9 cellular contexts compared by ENCODE assay signal in the genomic region with DNA sequence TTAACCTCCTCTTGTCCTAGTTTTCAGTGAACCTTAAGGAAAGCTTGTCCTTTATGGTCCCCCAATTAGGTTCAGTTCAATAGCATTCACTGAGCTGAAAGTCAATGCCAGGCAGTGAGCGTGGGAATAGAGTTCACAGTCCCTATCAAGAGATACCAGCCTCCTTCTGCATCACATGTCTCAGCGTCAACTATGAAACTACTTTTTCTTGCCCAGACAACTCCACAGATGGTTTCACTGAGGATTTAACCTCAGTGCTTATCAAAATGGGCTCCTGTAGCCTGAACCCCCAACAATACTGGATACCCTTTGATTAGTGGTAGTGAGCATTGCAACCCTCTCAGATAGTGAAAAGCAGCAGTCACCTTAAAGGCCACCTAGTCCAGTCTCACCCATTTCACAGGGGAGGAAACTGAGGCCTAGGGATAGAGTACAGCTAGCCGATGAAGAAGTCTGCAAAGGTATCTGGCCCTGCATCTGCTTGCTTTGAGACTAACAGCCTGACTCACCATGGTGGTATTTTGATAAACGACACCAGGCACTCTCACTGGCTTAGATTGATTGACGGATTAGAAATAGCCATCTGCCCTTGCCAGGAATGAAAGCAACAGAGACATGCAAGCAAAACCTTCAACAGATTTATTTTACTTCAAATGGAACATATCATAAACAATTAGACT. TPM values are rescaled to one million over a fixed set of nuclear protein-coding genes. Genes with fewer than 3 reads are reported as not detected.
DNase-seq lines count a peak whose midpoint lies in the region; ATAC-seq and TF ChIP-seq lines count a peak whose summit lies in the region.
"Had no signal": no experiment of that assay in that cellular context is flagged by ENCODE, and none has a peak within 500 bp of the region (broad histone marks: within the 10 kb centered on the region; RNA-seq: fewer than 3 reads in every experiment).

No MANE protein-coding gene starts in this region.

- H3K79me2 ChIP-seq in OCI-LY1 (ENCODE audit: insufficient read depth, low read length): peaks cover 32% of the 10 kb centered on the region

- H3K4me2 ChIP-seq in OCI-LY1 (ENCODE audit: low read length): peak overlapping the region; percentile 35; the same call in 1 of the 2 replicates
- peak overlapping the region; percentile 86 for H3K4me2 ChIP-seq in skeletal muscle satellite cell (ENCODE audit: low read length)

- peak; percentile 14 for ATAC-seq in GM18858 (IDR thresholded peaks at IDR 0.05; ENCODE audit: unreplicated experiment)
- no peak for ATAC-seq in HG03196 (IDR thresholded peaks at IDR 0.05; ENCODE audit: unreplicated experiment)
- ATAC-seq in GM18861 (IDR thresholded peaks at IDR 0.05; ENCODE audit: unreplicated experiment): no peak

- H3K9me2 ChIP-seq in OCI-LY1 (ENCODE audit: low read depth, low read length): no peaks in the 10 kb centered on the region

- peaks cover 81% of the 10 kb centered on the region for H3K4me1 ChIP-seq in OCI-LY1 (ENCODE audit: insufficient read depth, low read length, severe bottlenecking)
- H3K4me1 ChIP-seq in colonic mucosa: peaks cover 18% of the 10 kb centered on the region
- peaks cover 58% of the 10 kb centered on the region for H3K4me1 ChIP-seq in skeletal muscle satellite cell (ENCODE audit: control insufficient read depth, insufficient read depth, low read length)
- peaks cover 13% of the 10 kb centered on the region for H3K4me1 ChIP-seq in ovary (ENCODE audit: insufficient read depth)

- H3K9me3 ChIP-seq in OCI-LY1 (ENCODE audit: low read length) (no peaks in the 10 kb centered on the region), colonic mucosa (no peaks in the 10 kb centered on the region), skeletal muscle satellite cell (replicated peaks; ENCODE audit: low read length) (no peaks in the 10 kb centered on the region), ovary (no peaks in the 10 kb centered on the region)

- H2AFZ ChIP-seq in OCI-LY1 (ENCODE audit: low read length): no peak overlapping the region; the same call in 1 of the 2 replicates

- no peaks in the 10 kb centered on the region for H3K27me3 ChIP-seq in OCI-LY1 (ENCODE audit: insufficient read depth, low read length)
- no peaks in the 10 kb centered on the region for H3K27me3 ChIP-seq in colonic mucosa
- no peaks in the 10 kb centered on the region for H3K27me3 ChIP-seq in skeletal muscle satellite cell (ENCODE audit: control insufficient read depth, insufficient read depth, low read length)
- no peaks in the 10 kb centered on the region for H3K27me3 ChIP-seq in ovary

- TF ChIP-seq POLR2A in ovary (IDR thresholded peaks at IDR 0.05): no peak

- H3K4me3 ChIP-seq in OCI-LY1 (ENCODE audit: low read depth, low read length, poor library complexity, severe bottlenecking) (no peak overlapping the region), colonic mucosa (no peak overlapping the region), skeletal muscle satellite cell (ENCODE audit: low read length) (no peak overlapping the region), ovary (no peak overlapping the region)
- H3K4me3 ChIP-seq: SK-N-MC had no signal

- peak overlapping the region; percentile 20; the same call in 1 of the 2 replicates for H3K9ac ChIP-seq in OCI-LY1 (ENCODE audit: low read length)
- peak overlapping the region in 1 of 2 donors; percentile 13 for H3K9ac ChIP-seq in colonic mucosa (ENCODE audit: low read depth in 2 of 2, low read length in 2 of 2)
- H3K9ac ChIP-seq in skeletal muscle satellite cell (ENCODE audit: low read depth, low read length): no peak overlapping the region

- no peaks in the 10 kb centered on the region for H4K20me1 ChIP-seq in OCI-LY1 (ENCODE audit: insufficient read depth, low read length)

- WGBS in ovary, 3 donors: 75 to 91% (median 78%) methylated on average over 5 of the region's 5 CpGs

- intact Hi-C loops in colonic mucosa (cut with DNase I) (no loop called here), ovary (cut with DNase I) (no loop called here)

- TF ChIP-seq EP300 in ovary (IDR thresholded peaks at IDR 0.05): no peak

- no peak for DNase-seq in colonic mucosa
- DNase-seq in NOMO-1 (lab: John Stamatoyannopoulos, UW; ENCODE audit: unreplicated experiment in 2 of 2): no peak
- no peak for DNase-seq in ovary

- H3K27ac ChIP-seq in OCI-LY1 (ENCODE audit: low read depth, low read length, poor library complexity, severe bottlenecking) (peak overlapping the region; percentile 89), colonic mucosa (peak overlapping the region; percentile 95), ovary (no peak overlapping the region)
- H3K27ac ChIP-seq: SK-N-MC had no signal

- H3F3A ChIP-seq in OCI-LY1 (ENCODE audit: insufficient read depth, low read length): 0 out of 2 replicates have a peak, but pooled peaks cover 8% of the 10 kb centered on the region

- peaks cover 4% of the 10 kb centered on the region; the same call in 1 of the 2 replicates for H3K36me3 ChIP-seq in OCI-LY1 (ENCODE audit: insufficient read depth, low read length)
- H3K36me3 ChIP-seq in colonic mucosa: no peaks in the 10 kb centered on the region
- no peaks in the 10 kb centered on the region for H3K36me3 ChIP-seq in skeletal muscle satellite cell (ENCODE audit: insufficient read depth, low read length)
- H3K36me3 ChIP-seq in ovary: no peaks in the 10 kb centered on the region

- TF ChIP-seq CTCF in OCI-LY1 (IDR thresholded peaks at IDR 0.05; ENCODE audit: low read length) (no peak), colonic mucosa (IDR thresholded peaks at IDR 0.05) (no peak), ovary (IDR thresholded peaks at IDR 0.05) (no peak)

RNA-seq across cellular contexts. Expression of a gene that starts 1.6 kb away (rescaled TPM):
- total RNA-seq in colonic mucosa (10 to 100 TPM; 57.4 to 59.0 TPM), ovary (10 to 100 TPM; 43.7 to 54.9 (median 49.5) TPM)
- total RNA-seq in skeletal muscle satellite cell (2012; rRNA removed): 44.1 and 56.8 TPM in 2 replicates
- polyA plus RNA-seq in ovary: 10 to 100 TPM; 34.7 to 42.9 TPM

RNA-seq across cellular contexts. Expression of a gene that starts 3.0 kb away (rescaled TPM):
- total RNA-seq in colonic mucosa (100 to 1,000 TPM in 1 of 2 donors, 10 to 100 TPM in 1; 77.8 to 156 TPM), ovary (100 to 1,000 TPM in 1 of 7 donors, 10 to 100 TPM in 6; 59.0 to 114 (median 77.4) TPM)
- total RNA-seq in skeletal muscle satellite cell (2012; rRNA removed): 69.2 and 73.0 TPM in 2 replicates
- polyA plus RNA-seq in ovary: 100 to 1,000 TPM in 1 of 2 donors, 10 to 100 TPM in 1; 80.7 to 197 TPM

RNA-seq across cellular contexts. Expression of a gene that starts 29.6 kb away (rescaled TPM):
- total RNA-seq in colonic mucosa (10 to 100 TPM; 39.0 to 60.2 TPM), ovary (10 to 100 TPM; 24.1 to 36.4 (median 28.7) TPM)
- 28.8 and 32.2 TPM in 2 replicates for total RNA-seq in skeletal muscle satellite cell (2012; rRNA removed)
- 10 to 100 TPM; 10.7 to 14.2 TPM for polyA plus RNA-seq in ovary

RNA-seq across cellular contexts. Expression of a gene that starts 40.7 kb away (rescaled TPM):
- total RNA-seq in colonic mucosa (under 1 TPM in 1 of 2 donors, not detected in 1; 0.11 TPM), ovary (under 1 TPM in 1 of 7 donors, not detected in 6; 0.10 TPM)
- 0.25 and 0.66 TPM in 2 replicates for total RNA-seq in skeletal muscle satellite cell (2012; rRNA removed)
- polyA plus RNA-seq in ovary: under 1 TPM; 0.13 to 0.36 TPM

Comparison
In these comparisons a context has a peak if more than half of its experiments do, and no peak if none do; other contexts are left out.
1. H3K27ac ChIP-seq: peak in OCI-LY1 (single experiment) and colonic mucosa (single experiment); none in ovary (0 of 2).